In genomic region chr6:151075005-151075404, GRCh38 we compare ENCODE assay signal across 24 cellular contexts.
"Had no signal": no experiment of that assay in that cellular context is flagged by ENCODE, and none has a peak within 500 bp of the region (broad histone marks: within the 10 kb centered on the region; RNA-seq: fewer than 3 reads in every experiment).

No MANE protein-coding gene starts in this region.

- H3K27ac Mint-ChIP-seq: activated CD8-positive, alpha-beta T cell treated with anti-CD3 and anti-CD28 coated beads for 36 hours; activated naive CD4-positive, alpha-beta T cell treated with anti-CD3 and anti-CD28 coated beads, Interleukin-2, amount 10 ng/mL, durations not matched to agents 7 days and 5 days; activated naive CD8-positive, alpha-beta T cell treated with anti-CD3 and anti-CD28 coated beads for 36 hours; activated T-cell treated with anti-CD3 and anti-CD28 coated beads, Interleukin-2, amount 50 U/mL, for 72 hours; activated T-helper 2 cell treated with anti-CD3 and anti-CD28 coated beads, Interferon-gamma antibody, Interleukin-2, Interleukin-4, amounts not matched to agents 10 μg/mL and 5 μg/mL and 100 μg/mL, durations not matched to agents 14 hours and 24 hours and 36 hours; T-helper 1 cell treated with Interleukin-12 subunit alpha and Interleukin-12 subunit beta and Interleukin-4 antibody, amounts not matched to agents 30 μg/mL and 1 μg/mL, for 36 hours had no signal

- H3K4me3 ChIP-seq: Peyer's patch had no signal

- H3K4me3 Mint-ChIP-seq: activated CD8-positive, alpha-beta T cell treated with anti-CD3 and anti-CD28 coated beads for 36 hours; activated naive CD4-positive, alpha-beta T cell treated with anti-CD3 and anti-CD28 coated beads, Interleukin-2, amount 10 ng/mL, durations not matched to agents 7 days and 5 days; activated naive CD8-positive, alpha-beta T cell treated with anti-CD3 and anti-CD28 coated beads for 36 hours; activated T-cell treated with anti-CD3 and anti-CD28 coated beads, Interleukin-2, amount 50 U/mL, for 72 hours; T-helper 1 cell treated with Interleukin-12 subunit alpha and Interleukin-12 subunit beta and Interleukin-4 antibody, amounts not matched to agents 30 μg/mL and 1 μg/mL, for 36 hours had no signal

- H3K4me1 ChIP-seq: Peyer's patch had no signal

- H3K27me3 Mint-ChIP-seq: activated CD8-positive, alpha-beta T cell treated with anti-CD3 and anti-CD28 coated beads for 36 hours; activated naive CD4-positive, alpha-beta T cell treated with anti-CD3 and anti-CD28 coated beads, Interleukin-2, amount 10 ng/mL, durations not matched to agents 7 days and 5 days; activated naive CD8-positive, alpha-beta T cell treated with anti-CD3 and anti-CD28 coated beads for 36 hours had no signal

- H3K9me3 Mint-ChIP-seq: T-helper 1 cell treated with Interleukin-12 subunit alpha and Interleukin-12 subunit beta and Interleukin-4 antibody, amounts not matched to agents 30 μg/mL and 1 μg/mL, for 36 hours had no signal

- H3K27me3 ChIP-seq: Peyer's patch had no signal

- H3K36me3 ChIP-seq: Peyer's patch had no signal

- H3K4me1 Mint-ChIP-seq: activated naive CD4-positive, alpha-beta T cell treated with anti-CD3 and anti-CD28 coated beads, Interleukin-2, amount 10 ng/mL, durations not matched to agents 7 days and 5 days; activated naive CD8-positive, alpha-beta T cell treated with anti-CD3 and anti-CD28 coated beads for 36 hours had no signal

- H3K9me3 ChIP-seq: Peyer's patch had no signal

- DNase-seq: activated CD4-positive, alpha-beta T cell treated with anti-CD3 and anti-CD28 coated beads for 4 hours; activated CD8-positive, alpha-beta memory T cell treated with anti-CD3 and anti-CD28 coated beads, Interleukin-2, amount 50 U/mL, for 4 hours; activated CD8-positive, alpha-beta T cell treated with anti-CD3 and anti-CD28 coated beads for 36 hours; activated gamma-delta T cell treated with Interleukin-2 at 50 U/mL for 16 hours; activated naive CD4-positive, alpha-beta T cell treated with anti-CD3 and anti-CD28 coated beads, Interleukin-2, amount 10 ng/mL, durations not matched to agents 7 days and 5 days; activated naive CD8-positive, alpha-beta T cell treated with anti-CD3 and anti-CD28 coated beads for 36 hours; activated T-cell treated with anti-CD3 and anti-CD28 coated beads, Interleukin-2, amount 50 U/mL, for 72 hours; caudate nucleus; KG1; NCI-H1048; NCI-H1417; NCI-H1930; NCI-H2107; NCI-H2171 treated with DMSO at 0.1 percent for 48 hours; NCI-H510A; NCI-H526 treated with DMSO at 0.1 percent for 48 hours; NCI-H82; OCI-M1; Peyer's patch; SHP77 had no signal

- H3K27ac ChIP-seq: Peyer's patch, RWPE1 had no signal

- ATAC-seq: activated CD4-positive, CD25-positive, alpha-beta regulatory T cell treated with anti-CD3 and anti-CD28 coated beads, Interleukin-2, amount 50 U/mL, for 24 hours; activated CD8-positive, alpha-beta T cell treated with anti-CD3 and anti-CD28 coated beads for 36 hours; activated T-cell treated with anti-CD3 and anti-CD28 coated beads, Interleukin-2, amount 50 U/mL, for 72 hours had no signal
